ENCODE assay signal across 9 cellular contexts in genomic region chr1:210294991-210295773, GRCh38. TPM values are rescaled to one million over a fixed set of nuclear protein-coding genes. Genes with fewer than 3 reads are reported as not detected.
A peak's percentile ranks its signal among the peaks of the same experiment; 100 is the strongest.
DNase-seq lines count a peak whose midpoint lies in the region; ATAC-seq, FAIRE-seq and TF ChIP-seq lines count a peak whose summit lies in the region.
"Had no signal": no experiment of that assay in that cellular context is flagged by ENCODE, and none has a peak within 500 bp of the region (broad histone marks: within the 10 kb centered on the region; RNA-seq: fewer than 3 reads in every experiment).

No MANE protein-coding gene starts in this region.

- TF ChIP-seq POLR2A in erythroblast (IDR thresholded peaks at IDR 0.05; ENCODE audit: low read length) = no peak

- DNase-seq in COR-L47 (lab: John Stamatoyannopoulos, UW) (peak; percentile 29), NCI-H2107 (lab: John Stamatoyannopoulos, UW) (peak; percentile 88), myocyte (ENCODE audit: low read depth) (peak; percentile 57), erythroblast (lab: John Stamatoyannopoulos, UW) (no peak), CD1c-positive myeloid dendritic cell (ENCODE audit: extremely low spot score) (no peak), SIG-M5 (lab: John Stamatoyannopoulos, UW) (no peak)
- DNase-seq: PC-3 had no signal

- no peak for ATAC-seq in HG02852 (IDR thresholded peaks at IDR 0.05; ENCODE audit: unreplicated experiment)
- ATAC-seq: PC-3 had no signal

- FAIRE-seq in endometrium (lab: Jason Lieb, UNC) = peak; percentile 26

RNA-seq across cellular contexts. Expression of gene HHAT, which starts 33.5 kb away (rescaled TPM):
- total RNA-seq in myocyte = 24.8 and 36.5 TPM in 2 replicates
- 37.1 TPM for polyA plus RNA-seq in myocyte (2012)

Comparison
In these comparisons a context has a peak if more than half of its experiments do, and no peak if none do; other contexts are left out.
1. DNase-seq: peak in COR-L47 (single experiment), NCI-H2107 (single experiment) and myocyte (single experiment); none in erythroblast (0 of 2), CD1c-positive myeloid dendritic cell (single experiment) and SIG-M5 (single experiment).